In the genomic region with DNA sequence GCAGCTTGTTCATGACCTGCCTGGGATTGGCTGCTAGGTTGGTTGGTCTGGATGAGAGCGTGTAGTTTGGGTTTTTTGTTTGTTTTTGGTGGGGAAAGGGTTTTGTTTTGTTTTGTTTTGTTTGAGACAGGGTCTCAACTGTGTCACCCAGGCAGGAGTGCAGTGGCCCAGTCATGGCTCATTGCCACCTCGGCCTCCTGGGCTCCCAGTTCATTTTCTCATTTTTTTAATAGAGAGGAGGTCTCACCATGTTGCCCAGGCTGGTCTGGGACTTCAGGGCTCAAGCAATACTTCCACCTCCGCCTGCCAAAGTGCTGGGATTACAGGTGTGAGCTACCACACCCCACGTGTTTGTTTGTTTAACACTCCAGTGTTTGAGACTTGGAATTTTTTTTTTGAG, we compare ENCODE assay signal across 14 cellular contexts. TPM values are rescaled to one million over a fixed set of nuclear protein-coding genes. Genes with fewer than 3 reads are reported as not detected.
DNase-seq lines count a peak whose midpoint lies in the region; ATAC-seq and TF ChIP-seq lines count a peak whose summit lies in the region.
"Had no signal": no experiment of that assay in that cellular context is flagged by ENCODE, and none has a peak within 500 bp of the region (broad histone marks: within the 10 kb centered on the region; RNA-seq: fewer than 3 reads in every experiment).

No MANE protein-coding gene starts in this region.

- peak; percentile 28 for DNase-seq in activated CD8-positive, alpha-beta memory T cell treated with anti-CD3 and anti-CD28 coated beads, Interleukin-2, amount 50 U/mL, for 48 hours
- DNase-seq in activated CD8-positive, alpha-beta memory T cell treated with anti-CD3 and anti-CD28 coated beads for 24 hours, result no peak
- DNase-seq in gastrocnemius medialis (no peak), HuH-7 (ENCODE audit: low spot score) (no peak), NCI-H748 treated with DMSO at 0.1 percent for 48 hours (lab: John Stamatoyannopoulos, UW) (no peak)
- DNase-seq: amygdala; effector CD8-positive, alpha-beta T cell; left colon; NCI-H2107; uterus had no signal

- H3K9ac ChIP-seq in Loucy (ENCODE audit: low read depth, low read length, poor library complexity, severe bottlenecking), result peak overlapping the region; percentile 96

- no peaks in the 10 kb centered on the region for H3K9me2 ChIP-seq in Loucy (replicated peaks; ENCODE audit: low read depth, low read length)

- H3K4me1 ChIP-seq in Loucy (ENCODE audit: insufficient read depth, low read length, poor library complexity, severe bottlenecking) (peaks cover 50% of the 10 kb centered on the region), gastrocnemius medialis (peaks cover 58 to 64% of the 10 kb centered on the region in 2 donors)

- H3K27ac Mint-ChIP-seq in dendritic cell treated with granulocyte-macrophage colony-stimulating factor and Interleukin-4, amounts not matched to agents 40 ng/mL and 50 ng/mL, for 4 days, result peak overlapping the region; percentile 4

- no peak overlapping the region for H3K4me3 Mint-ChIP-seq in dendritic cell treated with granulocyte-macrophage colony-stimulating factor and Interleukin-4, amounts not matched to agents 40 ng/mL and 50 ng/mL, for 4 days

- H3K4me3 ChIP-seq in Loucy (ENCODE audit: low read length, poor library complexity, severe bottlenecking), result peak overlapping the region; percentile 87
- H3K4me3 ChIP-seq in gastrocnemius medialis, result no peak overlapping the region
- H3K4me3 ChIP-seq: uterus had no signal

- H3K9me3 Mint-ChIP-seq in dendritic cell treated with granulocyte-macrophage colony-stimulating factor and Interleukin-4, amounts not matched to agents 40 ng/mL and 50 ng/mL, for 4 days, result no peaks in the 10 kb centered on the region

- H3K79me2 ChIP-seq in Loucy (ENCODE audit: insufficient read depth, low read length), result peaks cover 88% of the 10 kb centered on the region

- H3K36me3 ChIP-seq in Loucy (ENCODE audit: insufficient read depth, low read length), result peaks cover 10% of the 10 kb centered on the region; the same call in 1 of the 2 replicates
- peaks cover 0 to 4% of the 10 kb centered on the region in 2 donors for H3K36me3 ChIP-seq in gastrocnemius medialis
- H3K36me3 ChIP-seq: uterus had no signal

- peaks cover 48% of the 10 kb centered on the region for H3K36me3 Mint-ChIP-seq in dendritic cell treated with granulocyte-macrophage colony-stimulating factor and Interleukin-4, amounts not matched to agents 40 ng/mL and 50 ng/mL, for 4 days (ENCODE audit: low read depth)

- peak overlapping the region; percentile 77 for H3K4me2 ChIP-seq in Loucy (ENCODE audit: low read depth, low read length, poor library complexity, severe bottlenecking)

- H3K27me3 ChIP-seq in Loucy (ENCODE audit: insufficient read depth, low read length, poor library complexity, severe bottlenecking) (peaks cover 4% of the 10 kb centered on the region), gastrocnemius medialis (no peaks in the 10 kb centered on the region)
- H3K27me3 ChIP-seq: neutrophil, uterus had no signal

- no peaks in the 10 kb centered on the region for H3F3A ChIP-seq in Loucy (ENCODE audit: low read depth)

- in situ Hi-C loops in gastrocnemius medialis (cut with MboI; ENCODE audit: low sequenced_read_pairs in 4 of 4), result loop anchor here in 3 of 4 donors (10.0 to 25.0 kb wide), 3 partner anchors 127 to 347 kb away; a partner anchor contains a TSS

- no peaks in the 10 kb centered on the region for H3K27me3 Mint-ChIP-seq in dendritic cell treated with granulocyte-macrophage colony-stimulating factor and Interleukin-4, amounts not matched to agents 40 ng/mL and 50 ng/mL, for 4 days

- no peaks in the 10 kb centered on the region for H3K9me3 ChIP-seq in Loucy (ENCODE audit: insufficient read depth, low read depth, low read length)
- no peaks in the 10 kb centered on the region for H3K9me3 ChIP-seq in gastrocnemius medialis
- H3K9me3 ChIP-seq: neutrophil, uterus had no signal

- no peak overlapping the region for H2AFZ ChIP-seq in Loucy (ENCODE audit: low read length)

- H3K27ac ChIP-seq in gastrocnemius medialis, result peak overlapping the region; percentile 92 to 98 (median 94)
- H3K27ac ChIP-seq: neutrophil had no signal

- TF ChIP-seq POLR2A in gastrocnemius medialis (IDR thresholded peaks at IDR 0.05), result no peak

- H3K4me1 Mint-ChIP-seq in dendritic cell treated with granulocyte-macrophage colony-stimulating factor and Interleukin-4, amounts not matched to agents 40 ng/mL and 50 ng/mL, for 4 days (ENCODE audit: low read depth), result peaks cover 64% of the 10 kb centered on the region

- peaks cover 79% of the 10 kb centered on the region for H4K20me1 ChIP-seq in Loucy (ENCODE audit: insufficient read depth, low read length, poor library complexity, severe bottlenecking)

- ATAC-seq in gastrocnemius medialis (no peak), GM18861 (IDR thresholded peaks at IDR 0.05; ENCODE audit: unreplicated experiment) (no peak)
- ATAC-seq: left colon had no signal

- intact Hi-C loops in dendritic cell treated with granulocyte-macrophage colony-stimulating factor and Interleukin-4, amounts not matched to agents 40 ng/mL and 50 ng/mL, for 4 days (cut with micrococcal nuclease), result loop anchor here (10.0 kb wide), 2 partner anchors 193 to 347 kb away; a partner anchor contains a TSS
- intact Hi-C loops in gastrocnemius medialis (cut with DNase I; ENCODE audit: low total_unique reads), result loop anchor here (5.0 to 10.0 kb wide), 2 partner anchors 156 to 547 kb away; no protein-coding TSS in a partner anchor

- no peak for TF ChIP-seq CTCF in Loucy (conservative IDR thresholded peaks at IDR 0.05; ENCODE audit: low read length)
- no peak for TF ChIP-seq CTCF in gastrocnemius medialis (IDR thresholded peaks at IDR 0.05 in 4 of 5, conservative IDR thresholded peaks at IDR 0.05 in 1 of 5)

RNA-seq across cellular contexts. Expression of a gene that starts 3.8 kb away (rescaled TPM):
- 100 to 1,000 TPM; 486 to 737 (median 718) TPM for total RNA-seq in gastrocnemius medialis
